16 cellular contexts compared by ENCODE assay signal in genomic region chr1:29855761-29856160, GRCh38.
"Had no signal": no experiment of that assay in that cellular context is flagged by ENCODE, and none has a peak within 500 bp of the region (broad histone marks: within the 10 kb centered on the region; RNA-seq: fewer than 3 reads in every experiment).

No MANE protein-coding gene starts in this region.

- H3K9me3 Mint-ChIP-seq: activated naive CD4-positive, alpha-beta T cell treated with anti-CD3 and anti-CD28 coated beads, Interleukin-2, amount 50 U/mL, for 24 hours had no signal

- H3K4me1 Mint-ChIP-seq: activated naive CD4-positive, alpha-beta T cell treated with anti-CD3 and anti-CD28 coated beads, Interleukin-2, amount 50 U/mL, for 24 hours; stimulated activated naive CD8-positive, alpha-beta T cell treated with anti-CD3 and anti-CD28 coated beads, Interleukin-15, amount 100 ng/mL, for 72 hours had no signal

- ATAC-seq: effector memory CD8-positive, alpha-beta T cell; gastroesophageal sphincter; mucosa of descending colon; naive thymus-derived CD8-positive, alpha-beta T cell; stimulated activated naive CD8-positive, alpha-beta T cell treated with anti-CD3 and anti-CD28 coated beads, Interleukin-15, amount 100 ng/mL, for 72 hours had no signal

- H3K4me2 ChIP-seq: hepatocyte had no signal

- H3K27ac ChIP-seq: gastroesophageal sphincter, hepatocyte, thoracic aorta, vagina had no signal

- H3K9me3 ChIP-seq: mucosa of descending colon, thoracic aorta, vagina had no signal

- H3K4me1 ChIP-seq: gastroesophageal sphincter, vagina had no signal

- H3K4me3 Mint-ChIP-seq: activated naive CD4-positive, alpha-beta T cell treated with anti-CD3 and anti-CD28 coated beads, Interleukin-2, amount 50 U/mL, for 24 hours; effector memory CD8-positive, alpha-beta T cell; naive thymus-derived CD8-positive, alpha-beta T cell; stimulated activated naive CD8-positive, alpha-beta T cell treated with anti-CD3 and anti-CD28 coated beads, Interleukin-15, amount 100 ng/mL, for 72 hours had no signal

- H3K27ac Mint-ChIP-seq: activated naive CD4-positive, alpha-beta T cell treated with anti-CD3 and anti-CD28 coated beads, Interleukin-2, amount 50 U/mL, for 24 hours; effector memory CD8-positive, alpha-beta T cell; naive thymus-derived CD8-positive, alpha-beta T cell; stimulated activated naive CD8-positive, alpha-beta T cell treated with anti-CD3 and anti-CD28 coated beads, Interleukin-15, amount 100 ng/mL, for 72 hours had no signal

- H3K36me3 Mint-ChIP-seq: activated naive CD4-positive, alpha-beta T cell treated with anti-CD3 and anti-CD28 coated beads, Interleukin-2, amount 50 U/mL, for 24 hours had no signal

- H3K36me3 ChIP-seq: gastroesophageal sphincter, thoracic aorta, vagina had no signal

- H3K4me3 ChIP-seq: gastroesophageal sphincter, hepatocyte, mucosa of descending colon, thoracic aorta, vagina had no signal

- H3K27me3 ChIP-seq: hepatocyte, vagina had no signal

- DNase-seq: activated CD4-positive, alpha-beta T cell treated with anti-CD3 and anti-CD28 coated beads, Interleukin-2, amount 50 U/mL, for 4 hours; activated CD4-positive, CD25-positive, alpha-beta regulatory T cell treated with anti-CD3 and anti-CD28 coated beads, Interleukin-2, amount 50 U/mL, for 72 hours; activated T-cell treated with anti-CD3 and anti-CD28 coated beads, Interleukin-2, amount 50 U/mL, for 1 hour; central memory CD4-positive, alpha-beta T cell; effector memory CD8-positive, alpha-beta T cell; kidney glomerular epithelial cell; mucosa of descending colon; naive thymus-derived CD8-positive, alpha-beta T cell; stimulated activated CD4-positive, alpha-beta T cell treated with anti-CD3 and anti-CD28 coated beads, Interleukin-15, amount 100 ng/mL, for 24 hours; stimulated activated CD4-positive, alpha-beta T cell treated with anti-CD3 and anti-CD28 coated beads, Interleukin-4, amount 100 ng/mL, for 4 hours; stimulated activated naive CD8-positive, alpha-beta T cell treated with anti-CD3 and anti-CD28 coated beads, Interleukin-15, amount 100 ng/mL, for 72 hours had no signal
